ENCODE assay signal across 6 cellular contexts in genomic region chr16:2008631-2009301, GRCh38. TPM values are rescaled to one million over a fixed set of nuclear protein-coding genes. Genes with fewer than 3 reads are reported as not detected.
A peak's percentile ranks its signal among the peaks of the same experiment; 100 is the strongest.
DNase-seq lines count a peak whose midpoint lies in the region; ATAC-seq and TF ChIP-seq lines count a peak whose summit lies in the region.

No MANE protein-coding gene starts in this region.

- CTCF ChIA-PET in CD4-positive, alpha-beta T cell (lab: Charles Lee): interaction anchor here (1.2 kb wide), 1 partner anchor 65 kb away, joined by 3 read pairs; the partner anchor contains the start of gene MSRB1

- H3K4me3 Mint-ChIP-seq in CD4-positive, alpha-beta T cell: peak overlapping the region; percentile 93

- POLR2A ChIA-PET in CD4-positive, alpha-beta T cell (lab: Charles Lee): interaction anchor here (0.6 to 5.5 kb wide), 7 partner anchors 13 to 147 kb away, joined by 3 to 30 read pairs (median 4); partner anchors contain the start of genes GFER, RPS2, TBL3 and TRAF7

- DNase-seq in CD4-positive, alpha-beta T cell: no peak
- DNase-seq in KBM-7 (peak; percentile 49), coronary artery (ENCODE audit: low spot score) (no peak), germinal center (ENCODE audit: low spot score) (no peak), NCI-H345 treated with DMSO at 0.1 percent for 48 hours (lab: John Stamatoyannopoulos, UW; ENCODE audit: unreplicated experiment) (no peak)

- intact Hi-C loops in CD4-positive, alpha-beta T cell (cut with DNase I, micrococcal nuclease): loop anchor here in 1 of 2 experiments (1.0 to 5.0 kb wide), 4 partner anchors 16 to 48 kb away; partner anchors contain the start of genes NTHL1, TBL3 and TSC2

- no peaks in the 10 kb centered on the region for H3K9me3 ChIP-seq in CD4-positive, alpha-beta T cell (ENCODE audit: control insufficient read depth, low read length)
- H3K9me3 ChIP-seq in parathyroid adenoma (ENCODE audit: control insufficient read depth, low read length): no peaks in the 10 kb centered on the region

- peak overlapping the region; percentile 61 for H3K9ac ChIP-seq in parathyroid adenoma

- in situ Hi-C loops in KBM-7 (cut with MboI; ENCODE audit: low pct_unique_long_range_greater_than_20kb, low sequenced_read_pairs): no loop called here

- peaks cover 7% of the 10 kb centered on the region for H3K36me3 Mint-ChIP-seq in CD4-positive, alpha-beta T cell (ENCODE audit: low read depth)

- H3K27ac Mint-ChIP-seq in CD4-positive, alpha-beta T cell: peak overlapping the region; percentile 88

- H3K4me1 ChIP-seq in parathyroid adenoma: peaks cover 10% of the 10 kb centered on the region

- H3K4me1 Mint-ChIP-seq in CD4-positive, alpha-beta T cell (ENCODE audit: low read depth): peaks cover 40% of the 10 kb centered on the region

- H3K27me3 Mint-ChIP-seq in CD4-positive, alpha-beta T cell: no peaks in the 10 kb centered on the region

- no peaks in the 10 kb centered on the region for H3K27me3 ChIP-seq in CD4-positive, alpha-beta T cell (ENCODE audit: control insufficient read depth, insufficient read depth, low read length)
- no peaks in the 10 kb centered on the region for H3K27me3 ChIP-seq in parathyroid adenoma (ENCODE audit: control insufficient read depth, insufficient read depth, low read length)

- ATAC-seq in CD4-positive, alpha-beta T cell (ENCODE audit: poor library complexity): no peak

- TF ChIP-seq CTCF in CD4-positive, alpha-beta T cell (IDR thresholded peaks at IDR 0.05): no peak
- TF ChIP-seq CTCF in coronary artery (IDR thresholded peaks at IDR 0.05) (no peak), parathyroid adenoma (IDR thresholded peaks at IDR 0.05) (no peak)

- H3K9me3 Mint-ChIP-seq in CD4-positive, alpha-beta T cell: no peaks in the 10 kb centered on the region

- peaks cover 44% of the 10 kb centered on the region for H3K79me2 ChIP-seq in parathyroid adenoma

- peak overlapping the region; percentile 70 for H2AFZ ChIP-seq in parathyroid adenoma

- H3K4me3 ChIP-seq in coronary artery (peak overlapping the region; percentile 85), parathyroid adenoma (ENCODE audit: low read depth, low read length) (peak overlapping the region; percentile 69)

- no peaks in the 10 kb centered on the region for H3K36me3 ChIP-seq in parathyroid adenoma (ENCODE audit: control insufficient read depth, insufficient read depth, low read length)

- peak overlapping the region; percentile 29 for H3K27ac ChIP-seq in CD4-positive, alpha-beta T cell (ENCODE audit: low read depth, low read length)
- peak overlapping the region; percentile 21 to 96 for H3K27ac ChIP-seq in coronary artery
- H3K27ac ChIP-seq in parathyroid adenoma: peak overlapping the region; percentile 22

- peak overlapping the region; percentile 96 for H3K4me2 ChIP-seq in parathyroid adenoma (ENCODE audit: low read length)

RNA-seq across cellular contexts. Expression of gene ZNF598, which starts 0.9 kb away (rescaled TPM):
- total RNA-seq in CD4-positive, alpha-beta T cell: 10 to 100 TPM; 39.7 to 43.6 TPM

RNA-seq across cellular contexts. Expression of gene NPW, which starts 10.8 kb away (rescaled TPM):
- under 1 TPM in 1 of 2 experiments, not detected in 1; 0.80 TPM for total RNA-seq in CD4-positive, alpha-beta T cell

RNA-seq across cellular contexts. Expression of gene NHERF2, which starts 17.9 kb away (rescaled TPM):
- 1 to 10 TPM; 1.9 to 2.0 TPM for total RNA-seq in CD4-positive, alpha-beta T cell

RNA-seq across cellular contexts. Expression of gene SYNGR3, which starts 19.0 kb away (rescaled TPM):
- 1 to 10 TPM; 3.8 to 3.9 TPM for total RNA-seq in CD4-positive, alpha-beta T cell

RNA-seq across cellular contexts. Expression of gene GFER, which starts 24.8 kb away (rescaled TPM):
- total RNA-seq in CD4-positive, alpha-beta T cell: 10 to 100 TPM; 14.5 TPM
